ENCODE assay signal across 2 cellular contexts in genomic region chr5:125679522-125679921, GRCh38.
TF ChIP-seq lines count a peak whose summit lies in the region.

No MANE protein-coding gene starts in this region.

TF ChIP-seq in HepG2, 621 proteins besides CTCF, POLR2A, EP300 and RAD21 (continued from another document and continues in another):
- TF ChIP-seq ZSCAN5A (CRISPR knock-in tag; IDR thresholded peaks at IDR 0.05; ENCODE audit: borderline replicate concordance) (no peak), PAXIP1 (CRISPR knock-in tag; conservative IDR thresholded peaks at IDR 0.05) (no peak), FOXJ3 (CRISPR knock-in tag; IDR thresholded peaks at IDR 0.05; ENCODE audit: borderline replicate concordance) (no peak), BRD4 (CRISPR knock-in tag; IDR thresholded peaks at IDR 0.05) (no peak), TSC22D2 (CRISPR knock-in tag; IDR thresholded peaks at IDR 0.05; ENCODE audit: borderline replicate concordance) (no peak), NFYC (CRISPR knock-in tag; IDR thresholded peaks at IDR 0.05) (no peak), ZNF800 (CRISPR knock-in tag; IDR thresholded peaks at IDR 0.05) (no peak), PBX2 (CRISPR knock-in tag; IDR thresholded peaks at IDR 0.05) (no peak), FOXP4 (CRISPR knock-in tag; IDR thresholded peaks at IDR 0.05) (no peak), NFKB2 (CRISPR knock-in tag; IDR thresholded peaks at IDR 0.05; ENCODE audit: borderline replicate concordance) (no peak), ATF4 (CRISPR knock-in tag; IDR thresholded peaks at IDR 0.05) (no peak), PITX1 (CRISPR knock-in tag; IDR thresholded peaks at IDR 0.05) (no peak), FOXC1 (CRISPR knock-in tag; IDR thresholded peaks at IDR 0.05; ENCODE audit: borderline replicate concordance) (no peak), GLI4 (CRISPR knock-in tag; IDR thresholded peaks at IDR 0.05; ENCODE audit: borderline replicate concordance) (no peak)

TF ChIP-seq in endothelial cell of umbilical vein, 7 proteins besides CTCF, POLR2A, EP300 and RAD21 (continued from another document):
- TF ChIP-seq EZH2 (IDR thresholded peaks at IDR 0.05; ENCODE audit: borderline replicate concordance, low read depth, low read length, severe bottlenecking) (no peak), GATA2 (IDR thresholded peaks at IDR 0.05; ENCODE audit: insufficient read depth, insufficient read length, low read depth, low read length) (no peak), FOS (IDR thresholded peaks at IDR 0.05; ENCODE audit: borderline replicate concordance, insufficient read depth, low read length) (no peak), JUN (IDR thresholded peaks at IDR 0.05; ENCODE audit: borderline replicate concordance, insufficient read depth, insufficient read length, low read depth) (peak; percentile 3)
TF ChIP-seq in endothelial cell of umbilical vein: peak in this region for 1.
